ENCODE assay signal across 24 cellular contexts in genomic region chr1:187680823-187681222, GRCh38.
DNase-seq lines count a peak whose midpoint lies in the region; FAIRE-seq and TF ChIP-seq lines count a peak whose summit lies in the region.
"Had no signal": no experiment of that assay in that cellular context is flagged by ENCODE, and none has a peak within 500 bp of the region (broad histone marks: within the 10 kb centered on the region; RNA-seq: fewer than 3 reads in every experiment).

No MANE protein-coding gene starts in this region.

- H4K8ac ChIP-seq in H1 (ENCODE audit: extremely low read depth, insufficient read depth, low read length) (no peak overlapping the region), mesendoderm (ENCODE audit: low read depth, low read length) (no peak overlapping the region)

- no peak overlapping the region for H2BK20ac ChIP-seq in H1 (ENCODE audit: low read length)

- TF ChIP-seq CTCF in AG04449 (IDR thresholded peaks at IDR 0.05; ENCODE audit: insufficient read depth, low read length, missing control alignments) (no peak), H1 (IDR thresholded peaks at IDR 0.05; ENCODE audit: control extremely low read depth in 1 of 3, insufficient read depth in 1 of 3, low read depth in 1 of 3, low read length in 3 of 3) (no peak), right atrium auricular region (IDR thresholded peaks at IDR 0.05) (no peak)

- H3K9me3 ChIP-seq in H1 (ENCODE audit: insufficient read depth in 2 of 2, low read depth in 1 of 2, low read length in 1 of 2) (no peaks in the 10 kb centered on the region), right atrium auricular region (no peaks in the 10 kb centered on the region)
- H3K9me3 ChIP-seq: A549, esophagus muscularis mucosa, neutrophil, transverse colon had no signal

- POLR2A ChIA-PET in AG04449 (lab: Yijun Ruan, JAX) (no interaction called here), H1 (lab: Charles Lee; ENCODE audit: partially characterized antibody) (no interaction called here)

- CTCF ChIA-PET in AG04449 (lab: Yijun Ruan, JAX) (no interaction called here), H1 (lab: Charles Lee; ENCODE audit: partially characterized antibody) (no interaction called here)

- H3K4me1 ChIP-seq in H1 (replicated peaks in 1 of 4; ENCODE audit: control insufficient read depth in 3 of 4, insufficient read depth in 4 of 4, low read length in 3 of 4) (no peaks in the 10 kb centered on the region), mesendoderm (ENCODE audit: control insufficient read depth, low read depth, low read length) (no peaks in the 10 kb centered on the region), right atrium auricular region (no peaks in the 10 kb centered on the region)
- H3K4me1 ChIP-seq: esophagus muscularis mucosa, transverse colon had no signal

- H3K23me2 ChIP-seq in H1 (ENCODE audit: low read depth, low read length), result no peaks in the 10 kb centered on the region

- H3K79me1 ChIP-seq in H1 (ENCODE audit: low read depth, low read length) (no peaks in the 10 kb centered on the region), mesendoderm (ENCODE audit: low read length) (no peaks in the 10 kb centered on the region)

- H3K56ac ChIP-seq in H1 (replicated peaks; ENCODE audit: insufficient read length, low read depth, low read length) (peak overlapping the region; percentile 46), mesendoderm (ENCODE audit: low read length) (no peak overlapping the region)

- H4K5ac ChIP-seq in H1 (ENCODE audit: insufficient read length, low read depth, low read length) (no peak overlapping the region), mesendoderm (ENCODE audit: low read length) (no peak overlapping the region)

- TF ChIP-seq RAD21 in H1 (IDR thresholded peaks at IDR 0.05 in 1 of 2, conservative IDR thresholded peaks at IDR 0.05 in 1 of 2; ENCODE audit: low read depth in 2 of 2, low read length in 2 of 2), result no peak

- no peak overlapping the region for H3K4ac ChIP-seq in H1 (replicated peaks; ENCODE audit: insufficient read length, low read depth, low read length)
- H3K4ac ChIP-seq in mesendoderm (ENCODE audit: low read depth, low read length), result no peak overlapping the region

- peak; percentile 87 for DNase-seq in AG04449 (ENCODE audit: low read depth, low spot score)
- peak; percentile 27 for DNase-seq in LHCN-M2 (ENCODE audit: low read depth)
- no peak for DNase-seq in H1 (ENCODE audit: low read depth in 1 of 2, low spot score in 2 of 2)
- peak; percentile 2 for DNase-seq in mesendoderm
- no peak for DNase-seq in right atrium auricular region (ENCODE audit: low spot score)
- no peak for DNase-seq in NCI-H2081 treated with DMSO at 0.1 percent for 48 hours (lab: John Stamatoyannopoulos, UW)
- no peak for DNase-seq in anterior cingulate cortex (lab: John Stamatoyannopoulos, UW)
- no peak for DNase-seq in urothelium cell line (ENCODE audit: low spot score)
- DNase-seq: activated CD4-positive, alpha-beta memory T cell treated with anti-CD3 and anti-CD28 coated beads, Interleukin-2, amount 10 ng/mL, durations not matched to agents 7 days and 5 days; activated naive CD8-positive, alpha-beta T cell treated with anti-CD3 and anti-CD28 coated beads for 36 hours; CD4-positive, alpha-beta T cell; GOT3; MM.1S; NCI-H187 treated with DMSO at 0.1 percent for 48 hours; NCI-H524; stimulated activated CD4-positive, alpha-beta T cell treated with anti-CD3 and anti-CD28 coated beads, Interleukin-2, amount 100 ng/mL, for 24 hours; T-helper 1 cell; transverse colon had no signal

- H3K4me3 ChIP-seq in AG04449 (ENCODE audit: low read depth, low read length) (no peak overlapping the region), H1 (ENCODE audit: extremely low read depth in 1 of 4, insufficient read depth in 2 of 4, low read depth in 3 of 4, low read length in 4 of 4) (no peak overlapping the region), mesendoderm (ENCODE audit: low read length) (no peak overlapping the region), right atrium auricular region (no peak overlapping the region)
- H3K4me3 ChIP-seq: A549, esophagus muscularis mucosa, transverse colon had no signal

- no peak overlapping the region for H4K91ac ChIP-seq in H1 (replicated peaks; ENCODE audit: insufficient read length, low read length)

- H2BK15ac ChIP-seq in H1 (ENCODE audit: low read length) (no peak overlapping the region), mesendoderm (replicated peaks; ENCODE audit: low read depth) (no peak overlapping the region)

- H2AFZ ChIP-seq in H1 (ENCODE audit: low read length), result no peak overlapping the region

- no peaks in the 10 kb centered on the region for H3K27me3 ChIP-seq in H1 (replicated peaks in 1 of 4; ENCODE audit: control insufficient read depth in 3 of 4, extremely low read depth in 1 of 4, insufficient read depth in 3 of 4, low read length in 3 of 4)
- no peaks in the 10 kb centered on the region for H3K27me3 ChIP-seq in mesendoderm (ENCODE audit: insufficient read depth, low read length, poor library complexity)
- no peaks in the 10 kb centered on the region for H3K27me3 ChIP-seq in right atrium auricular region
- H3K27me3 ChIP-seq: esophagus muscularis mucosa, neutrophil, transverse colon had no signal

- H2BK12ac ChIP-seq in H1 (ENCODE audit: low read depth, low read length), result no peak overlapping the region

- no peak for TF ChIP-seq POLR2A in H1 (IDR thresholded peaks at IDR 0.05; ENCODE audit: control extremely low read depth in 1 of 2, low read depth in 2 of 2, low read length in 2 of 2)

- peaks cover 0 to 3% of the 10 kb centered on the region in 2 experiments; a peak in 1 of 4 replicates for H3K79me2 ChIP-seq in H1 (ENCODE audit: control insufficient read depth in 1 of 2, insufficient read depth in 2 of 2, low read length in 2 of 2)
- H3K79me2 ChIP-seq in mesendoderm (ENCODE audit: control insufficient read depth, insufficient read depth, low read length), result no peaks in the 10 kb centered on the region

- WGBS in H1 (ENCODE audit: extremely low coverage in 1 of 2, insufficient coverage in 1 of 2, insufficient read length in 1 of 2, insufficient replicate concordance in 2 of 2, low coverage in 1 of 2, low lambda C conversion rate in 2 of 2, missing lambda C conversion rate in 1 of 2), 2 experiments, result 80 to 100% methylated on average over 1 of the region's 1 CpG
- WGBS in mesendoderm (ENCODE audit: extremely low coverage, insufficient coverage, low lambda C conversion rate), result 100% methylated on average over 1 of the region's 1 CpG

- FAIRE-seq in H1 (lab: Jason Lieb, UNC) (no peak), urothelium cell line (lab: Jason Lieb, UNC) (no peak)
- FAIRE-seq: A549, HepG2, islet of Langerhans had no signal

- H3K9ac ChIP-seq in H1 (replicated peaks in 1 of 4; ENCODE audit: extremely low read depth in 1 of 4, low read depth in 3 of 4, low read length in 3 of 4) (no peak overlapping the region; a peak in 1 of 7 replicates), mesendoderm (ENCODE audit: low read length) (no peak overlapping the region)

- H3K27ac ChIP-seq in H1 (ENCODE audit: low read depth, low read length), result no peak overlapping the region
- H3K27ac ChIP-seq in mesendoderm (ENCODE audit: low read depth, low read length), result no peak overlapping the region
- no peak overlapping the region for H3K27ac ChIP-seq in right atrium auricular region
- H3K27ac ChIP-seq: A549, esophagus muscularis mucosa, neutrophil, transverse colon, VCaP had no signal

- no peak overlapping the region for H3K14ac ChIP-seq in H1 (ENCODE audit: insufficient read length)

- H2AK5ac ChIP-seq in H1 (ENCODE audit: low read depth, low read length), result no peak overlapping the region
- H2AK5ac ChIP-seq in mesendoderm (ENCODE audit: low read length), result no peak overlapping the region

- H2BK5ac ChIP-seq in H1 (ENCODE audit: low read depth, low read length) (no peak overlapping the region), mesendoderm (ENCODE audit: low read length) (no peak overlapping the region)

- H3K18ac ChIP-seq in H1 (ENCODE audit: extremely low read depth, low read length), result no peak overlapping the region
- H3K18ac ChIP-seq in mesendoderm (ENCODE audit: low read length), result no peak overlapping the region

- no peaks in the 10 kb centered on the region for H4K20me1 ChIP-seq in H1 (replicated peaks in 1 of 2; ENCODE audit: control insufficient read depth in 1 of 2, insufficient read depth in 2 of 2, low read length in 2 of 2)

- no peak overlapping the region for H3K4me2 ChIP-seq in H1 (ENCODE audit: insufficient read depth in 1 of 2, low read depth in 2 of 2, low read length in 2 of 2)
- no peak overlapping the region for H3K4me2 ChIP-seq in mesendoderm (ENCODE audit: low read length)
- H3K4me2 ChIP-seq: A549 had no signal

- TF ChIP-seq EP300 in H1 (IDR thresholded peaks at IDR 0.05; ENCODE audit: borderline replicate concordance in 1 of 2, low read depth in 2 of 2, low read length in 2 of 2), result no peak

- H3K36me3 ChIP-seq in H1 (ENCODE audit: control insufficient read depth in 2 of 4, insufficient read depth in 4 of 4, low read length in 3 of 4) (no peaks in the 10 kb centered on the region), mesendoderm (ENCODE audit: control insufficient read depth, insufficient read depth, low read length) (no peaks in the 10 kb centered on the region), right atrium auricular region (no peaks in the 10 kb centered on the region)
- H3K36me3 ChIP-seq: esophagus muscularis mucosa, neutrophil, transverse colon had no signal

- H3K23ac ChIP-seq in H1 (ENCODE audit: insufficient read length) (no peak overlapping the region), mesendoderm (ENCODE audit: low read length) (no peak overlapping the region)

- H2BK120ac ChIP-seq in H1 (replicated peaks; ENCODE audit: low read depth, low read length), result no peak overlapping the region
- no peak overlapping the region for H2BK120ac ChIP-seq in mesendoderm (ENCODE audit: low read depth, low read length)

TF ChIP-seq in H1, 55 proteins besides CTCF, POLR2A, EP300 and RAD21 (continues in another document):
- TF ChIP-seq BRCA1 (IDR thresholded peaks at IDR 0.05; ENCODE audit: low read depth, low read length) (no peak), ATF2 (IDR thresholded peaks at IDR 0.05; ENCODE audit: low read length) (no peak), EGR1 (IDR thresholded peaks at IDR 0.05; ENCODE audit: borderline replicate concordance, low read depth, low read length) (no peak), CHD2 (IDR thresholded peaks at IDR 0.05; ENCODE audit: low read length) (no peak), SIN3A (conservative IDR thresholded peaks at IDR 0.05 in 1 of 2, IDR thresholded peaks at IDR 0.05 in 1 of 2; ENCODE audit: low read depth in 1 of 2, low read length in 2 of 2) (no peak)

Comparison
In these comparisons a context has a peak if more than half of its experiments do, and no peak if none do; other contexts are left out.
1. DNase-seq: peak in AG04449 (single experiment), LHCN-M2 (single experiment) and mesendoderm (single experiment); none in H1 (0 of 2), right atrium auricular region (single experiment), NCI-H2081 treated with DMSO at 0.1 percent for 48 hours (single experiment), anterior cingulate cortex (0 of 58) and urothelium cell line (single experiment).